Comparison of ENCODE assay signal across 1 cellular context in the genomic region with DNA sequence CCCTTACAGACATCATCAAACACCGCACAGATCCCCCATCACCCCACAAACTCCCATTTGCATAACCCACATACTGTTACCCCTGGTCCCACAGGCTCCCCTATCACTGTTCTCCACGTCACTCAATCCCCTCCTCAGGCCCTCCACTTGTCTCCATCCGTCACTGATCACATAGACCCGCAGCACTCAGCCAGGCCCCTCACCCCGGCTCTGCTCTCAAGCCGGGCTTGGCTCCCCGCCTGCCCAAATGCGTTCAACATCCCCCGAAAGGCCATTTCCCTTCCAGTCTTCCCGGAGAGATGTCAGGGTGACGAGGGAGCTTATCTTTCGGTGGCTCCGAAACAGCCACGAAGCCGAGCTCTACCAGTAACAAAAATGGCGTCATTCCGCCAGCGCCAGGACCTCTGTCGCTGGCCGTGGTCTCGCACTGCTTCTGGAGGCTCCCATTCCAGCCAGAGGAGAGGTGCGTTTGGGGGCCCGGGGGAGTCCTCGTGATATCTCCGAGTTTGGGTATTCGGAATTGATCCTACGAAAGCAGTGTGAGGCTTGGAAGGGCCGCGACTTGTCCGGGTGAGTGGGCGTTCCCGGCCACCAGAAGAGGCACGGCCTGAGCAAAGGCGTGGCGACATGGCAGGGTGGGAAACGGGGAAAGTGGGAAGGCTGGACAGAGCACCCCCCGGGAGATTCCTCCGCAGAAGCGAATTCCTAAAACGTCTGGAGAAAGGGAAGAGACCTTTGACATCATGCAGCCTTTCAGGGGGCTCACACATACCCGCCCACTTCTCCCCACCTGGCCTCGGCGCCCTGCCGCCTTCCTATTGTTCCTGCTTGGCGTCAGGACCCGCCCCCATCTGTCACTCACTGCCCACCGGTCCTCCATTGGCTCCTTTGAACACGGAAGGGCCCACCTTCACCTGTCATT.
A peak's percentile ranks its signal among the peaks of the same experiment; 100 is the strongest.
TF ChIP-seq lines count a peak whose summit lies in the region.

ZNF630 (minus strand) TSS at position 577 of the 922 bp plus-strand sequence. CDS start 4,754 bp downstream, outside the sequence.

TF ChIP-seq in K562, 482 proteins besides CTCF, POLR2A, EP300 and RAD21 (continued from another document and continues in another):
- TF ChIP-seq, protein P1, sequence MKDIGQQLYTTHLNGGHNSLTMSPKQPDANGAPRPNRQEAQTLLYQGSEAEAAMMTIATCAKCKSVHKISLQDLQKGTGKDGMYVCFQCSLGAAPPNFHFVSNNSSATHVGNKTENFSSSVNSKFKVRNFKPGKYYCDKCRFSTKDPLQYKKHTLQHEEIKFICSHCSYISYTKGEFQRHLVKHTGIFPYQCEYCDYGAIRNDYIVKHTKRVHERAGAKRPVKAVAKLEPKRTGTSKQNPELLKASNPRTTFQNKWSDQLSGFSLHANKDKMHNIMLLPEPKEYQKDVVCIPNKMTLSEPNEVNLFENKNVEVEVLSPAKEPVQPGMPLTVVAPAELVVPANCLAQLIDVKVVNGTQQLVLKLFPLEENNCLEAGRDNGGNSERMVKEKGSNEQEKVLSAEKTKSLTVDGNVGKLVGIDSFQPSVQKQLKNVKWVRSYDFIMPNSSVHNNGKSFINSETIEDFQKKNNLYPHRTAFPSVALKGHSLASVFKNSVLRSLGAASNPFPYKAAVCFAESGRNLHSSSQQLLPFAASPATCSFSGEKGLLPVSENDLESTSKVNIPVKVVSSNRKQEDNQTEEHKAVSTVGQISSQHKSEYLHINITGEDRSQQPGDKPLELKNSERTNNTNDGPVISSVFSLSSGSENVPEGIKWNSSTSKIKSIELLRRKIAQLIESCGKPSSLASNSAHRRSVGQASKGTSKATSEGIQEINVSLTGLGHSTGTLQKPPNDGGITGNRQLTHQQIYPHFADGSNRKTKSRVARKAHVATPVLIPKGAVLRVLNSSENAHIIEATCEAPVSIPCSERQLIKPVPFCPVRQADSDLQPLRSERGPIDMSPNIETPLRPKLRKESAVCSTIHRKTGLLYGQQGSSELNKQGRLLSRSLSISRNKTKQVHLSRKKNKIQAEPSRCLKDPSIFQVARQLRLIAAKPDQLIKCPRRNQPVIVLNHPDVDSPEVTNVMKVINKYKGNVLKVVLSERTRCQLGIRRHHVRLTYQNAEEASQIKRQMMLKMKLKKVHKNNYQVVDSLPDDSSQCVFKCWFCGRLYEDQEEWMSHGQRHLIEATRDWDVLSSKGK (CRISPR knock-in tag; IDR thresholded peaks at IDR 0.05) = no peak
- TF ChIP-seq SAFB2 (IDR thresholded peaks at IDR 0.05; ENCODE audit: borderline replicate concordance, low read depth, low read length, severe bottlenecking) = no peak
- no peak for TF ChIP-seq SIRT6 (IDR thresholded peaks at IDR 0.05; ENCODE audit: low read depth, low read length)
- no peak for TF ChIP-seq KDM5B (IDR thresholded peaks at IDR 0.05; ENCODE audit: insufficient replicate concordance, low read depth, low read length)
- no peak for TF ChIP-seq KLF13 (tag; IDR thresholded peaks at IDR 0.05; ENCODE audit: borderline replicate concordance, low read depth)
- TF ChIP-seq ZNF740 (CRISPR knock-in tag; IDR thresholded peaks at IDR 0.05) = no peak
- no peak for TF ChIP-seq ZNF740 (tag; IDR thresholded peaks at IDR 0.05)
- no peak for TF ChIP-seq NELFE (IDR thresholded peaks at IDR 0.05; ENCODE audit: insufficient read depth, insufficient read length)
- TF ChIP-seq ZNF586 (CRISPR knock-in tag; conservative IDR thresholded peaks at IDR 0.05) = no peak
- TF ChIP-seq, protein P2, sequence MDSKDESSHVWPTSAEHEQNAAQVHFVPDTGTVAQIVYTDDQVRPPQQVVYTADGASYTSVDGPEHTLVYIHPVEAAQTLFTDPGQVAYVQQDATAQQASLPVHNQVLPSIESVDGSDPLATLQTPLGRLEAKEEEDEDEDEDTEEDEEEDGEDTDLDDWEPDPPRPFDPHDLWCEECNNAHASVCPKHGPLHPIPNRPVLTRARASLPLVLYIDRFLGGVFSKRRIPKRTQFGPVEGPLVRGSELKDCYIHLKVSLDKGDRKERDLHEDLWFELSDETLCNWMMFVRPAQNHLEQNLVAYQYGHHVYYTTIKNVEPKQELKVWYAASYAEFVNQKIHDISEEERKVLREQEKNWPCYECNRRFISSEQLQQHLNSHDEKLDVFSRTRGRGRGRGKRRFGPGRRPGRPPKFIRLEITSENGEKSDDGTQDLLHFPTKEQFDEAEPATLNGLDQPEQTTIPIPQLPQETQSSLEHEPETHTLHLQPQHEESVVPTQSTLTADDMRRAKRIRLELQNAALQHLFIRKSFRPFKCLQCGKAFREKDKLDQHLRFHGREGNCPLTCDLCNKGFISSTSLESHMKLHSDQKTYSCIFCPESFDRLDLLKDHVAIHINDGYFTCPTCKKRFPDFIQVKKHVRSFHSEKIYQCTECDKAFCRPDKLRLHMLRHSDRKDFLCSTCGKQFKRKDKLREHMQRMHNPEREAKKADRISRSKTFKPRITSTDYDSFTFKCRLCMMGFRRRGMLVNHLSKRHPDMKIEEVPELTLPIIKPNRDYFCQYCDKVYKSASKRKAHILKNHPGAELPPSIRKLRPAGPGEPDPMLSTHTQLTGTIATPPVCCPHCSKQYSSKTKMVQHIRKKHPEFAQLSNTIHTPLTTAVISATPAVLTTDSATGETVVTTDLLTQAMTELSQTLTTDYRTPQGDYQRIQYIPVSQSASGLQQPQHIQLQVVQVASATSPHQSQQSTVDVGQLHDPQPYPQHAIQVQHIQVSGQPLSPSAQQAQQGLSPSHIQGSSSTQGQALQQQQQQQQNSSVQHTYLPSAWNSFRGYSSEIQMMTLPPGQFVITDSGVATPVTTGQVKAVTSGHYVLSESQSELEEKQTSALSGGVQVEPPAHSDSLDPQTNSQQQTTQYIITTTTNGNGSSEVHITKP (IDR thresholded peaks at IDR 0.05; ENCODE audit: partially characterized antibody) = peak; percentile 21
- TF ChIP-seq STAG1 (CRISPR knock-in tag; IDR thresholded peaks at IDR 0.05; ENCODE audit: borderline replicate concordance) = no peak
- no peak for TF ChIP-seq HDAC1 (IDR thresholded peaks at IDR 0.05)
- TF ChIP-seq MAFF (IDR thresholded peaks at IDR 0.05; ENCODE audit: low read length) = no peak
- no peak for TF ChIP-seq NONO (IDR thresholded peaks at IDR 0.05; ENCODE audit: low read depth in 2 of 2, low read length in 1 of 2)
- no peak for TF ChIP-seq BRCA1 (IDR thresholded peaks at IDR 0.05)
- TF ChIP-seq BRCA1 (CRISPR knock-in tag; IDR thresholded peaks at IDR 0.05) = no peak
- TF ChIP-seq ZNF507 (tag; conservative IDR thresholded peaks at IDR 0.05) = no peak
- TF ChIP-seq IRF2 (CRISPR knock-in tag; IDR thresholded peaks at IDR 0.05) = no peak
- TF ChIP-seq, protein P3, sequence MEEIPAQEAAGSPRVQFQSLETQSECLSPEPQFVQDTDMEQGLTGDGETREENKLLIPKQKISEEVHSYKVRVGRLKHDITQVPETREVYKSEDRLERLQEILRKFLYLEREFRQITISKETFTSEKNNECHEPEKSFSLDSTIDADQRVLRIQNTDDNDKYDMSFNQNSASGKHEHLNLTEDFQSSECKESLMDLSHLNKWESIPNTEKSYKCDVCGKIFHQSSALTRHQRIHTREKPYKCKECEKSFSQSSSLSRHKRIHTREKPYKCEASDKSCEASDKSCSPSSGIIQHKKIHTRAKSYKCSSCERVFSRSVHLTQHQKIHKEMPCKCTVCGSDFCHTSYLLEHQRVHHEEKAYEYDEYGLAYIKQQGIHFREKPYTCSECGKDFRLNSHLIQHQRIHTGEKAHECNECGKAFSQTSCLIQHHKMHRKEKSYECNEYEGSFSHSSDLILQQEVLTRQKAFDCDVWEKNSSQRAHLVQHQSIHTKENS (CRISPR knock-in tag; IDR thresholded peaks at IDR 0.05) = no peak
- no peak for TF ChIP-seq GTF2E2 (tag; IDR thresholded peaks at IDR 0.05)
- TF ChIP-seq TEAD2 (tag; IDR thresholded peaks at IDR 0.05) = no peak
- no peak for TF ChIP-seq BCL6 (CRISPR knock-in tag; IDR thresholded peaks at IDR 0.05)
- TF ChIP-seq ZSCAN32 (CRISPR knock-in tag; IDR thresholded peaks at IDR 0.05) = no peak
- TF ChIP-seq, protein P4, sequence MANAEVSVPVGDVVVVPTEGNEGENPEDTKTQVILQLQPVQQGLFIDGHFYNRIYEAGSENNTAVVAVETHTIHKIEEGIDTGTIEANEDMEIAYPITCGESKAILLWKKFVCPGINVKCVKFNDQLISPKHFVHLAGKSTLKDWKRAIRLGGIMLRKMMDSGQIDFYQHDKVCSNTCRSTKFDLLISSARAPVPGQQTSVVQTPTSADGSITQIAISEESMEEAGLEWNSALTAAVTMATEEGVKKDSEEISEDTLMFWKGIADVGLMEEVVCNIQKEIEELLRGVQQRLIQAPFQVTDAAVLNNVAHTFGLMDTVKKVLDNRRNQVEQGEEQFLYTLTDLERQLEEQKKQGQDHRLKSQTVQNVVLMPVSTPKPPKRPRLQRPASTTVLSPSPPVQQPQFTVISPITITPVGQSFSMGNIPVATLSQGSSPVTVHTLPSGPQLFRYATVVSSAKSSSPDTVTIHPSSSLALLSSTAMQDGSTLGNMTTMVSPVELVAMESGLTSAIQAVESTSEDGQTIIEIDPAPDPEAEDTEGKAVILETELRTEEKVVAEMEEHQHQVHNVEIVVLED (CRISPR knock-in tag; IDR thresholded peaks at IDR 0.05) = no peak
- no peak for TF ChIP-seq EP400 (IDR thresholded peaks at IDR 0.05)
- TF ChIP-seq, protein P5, sequence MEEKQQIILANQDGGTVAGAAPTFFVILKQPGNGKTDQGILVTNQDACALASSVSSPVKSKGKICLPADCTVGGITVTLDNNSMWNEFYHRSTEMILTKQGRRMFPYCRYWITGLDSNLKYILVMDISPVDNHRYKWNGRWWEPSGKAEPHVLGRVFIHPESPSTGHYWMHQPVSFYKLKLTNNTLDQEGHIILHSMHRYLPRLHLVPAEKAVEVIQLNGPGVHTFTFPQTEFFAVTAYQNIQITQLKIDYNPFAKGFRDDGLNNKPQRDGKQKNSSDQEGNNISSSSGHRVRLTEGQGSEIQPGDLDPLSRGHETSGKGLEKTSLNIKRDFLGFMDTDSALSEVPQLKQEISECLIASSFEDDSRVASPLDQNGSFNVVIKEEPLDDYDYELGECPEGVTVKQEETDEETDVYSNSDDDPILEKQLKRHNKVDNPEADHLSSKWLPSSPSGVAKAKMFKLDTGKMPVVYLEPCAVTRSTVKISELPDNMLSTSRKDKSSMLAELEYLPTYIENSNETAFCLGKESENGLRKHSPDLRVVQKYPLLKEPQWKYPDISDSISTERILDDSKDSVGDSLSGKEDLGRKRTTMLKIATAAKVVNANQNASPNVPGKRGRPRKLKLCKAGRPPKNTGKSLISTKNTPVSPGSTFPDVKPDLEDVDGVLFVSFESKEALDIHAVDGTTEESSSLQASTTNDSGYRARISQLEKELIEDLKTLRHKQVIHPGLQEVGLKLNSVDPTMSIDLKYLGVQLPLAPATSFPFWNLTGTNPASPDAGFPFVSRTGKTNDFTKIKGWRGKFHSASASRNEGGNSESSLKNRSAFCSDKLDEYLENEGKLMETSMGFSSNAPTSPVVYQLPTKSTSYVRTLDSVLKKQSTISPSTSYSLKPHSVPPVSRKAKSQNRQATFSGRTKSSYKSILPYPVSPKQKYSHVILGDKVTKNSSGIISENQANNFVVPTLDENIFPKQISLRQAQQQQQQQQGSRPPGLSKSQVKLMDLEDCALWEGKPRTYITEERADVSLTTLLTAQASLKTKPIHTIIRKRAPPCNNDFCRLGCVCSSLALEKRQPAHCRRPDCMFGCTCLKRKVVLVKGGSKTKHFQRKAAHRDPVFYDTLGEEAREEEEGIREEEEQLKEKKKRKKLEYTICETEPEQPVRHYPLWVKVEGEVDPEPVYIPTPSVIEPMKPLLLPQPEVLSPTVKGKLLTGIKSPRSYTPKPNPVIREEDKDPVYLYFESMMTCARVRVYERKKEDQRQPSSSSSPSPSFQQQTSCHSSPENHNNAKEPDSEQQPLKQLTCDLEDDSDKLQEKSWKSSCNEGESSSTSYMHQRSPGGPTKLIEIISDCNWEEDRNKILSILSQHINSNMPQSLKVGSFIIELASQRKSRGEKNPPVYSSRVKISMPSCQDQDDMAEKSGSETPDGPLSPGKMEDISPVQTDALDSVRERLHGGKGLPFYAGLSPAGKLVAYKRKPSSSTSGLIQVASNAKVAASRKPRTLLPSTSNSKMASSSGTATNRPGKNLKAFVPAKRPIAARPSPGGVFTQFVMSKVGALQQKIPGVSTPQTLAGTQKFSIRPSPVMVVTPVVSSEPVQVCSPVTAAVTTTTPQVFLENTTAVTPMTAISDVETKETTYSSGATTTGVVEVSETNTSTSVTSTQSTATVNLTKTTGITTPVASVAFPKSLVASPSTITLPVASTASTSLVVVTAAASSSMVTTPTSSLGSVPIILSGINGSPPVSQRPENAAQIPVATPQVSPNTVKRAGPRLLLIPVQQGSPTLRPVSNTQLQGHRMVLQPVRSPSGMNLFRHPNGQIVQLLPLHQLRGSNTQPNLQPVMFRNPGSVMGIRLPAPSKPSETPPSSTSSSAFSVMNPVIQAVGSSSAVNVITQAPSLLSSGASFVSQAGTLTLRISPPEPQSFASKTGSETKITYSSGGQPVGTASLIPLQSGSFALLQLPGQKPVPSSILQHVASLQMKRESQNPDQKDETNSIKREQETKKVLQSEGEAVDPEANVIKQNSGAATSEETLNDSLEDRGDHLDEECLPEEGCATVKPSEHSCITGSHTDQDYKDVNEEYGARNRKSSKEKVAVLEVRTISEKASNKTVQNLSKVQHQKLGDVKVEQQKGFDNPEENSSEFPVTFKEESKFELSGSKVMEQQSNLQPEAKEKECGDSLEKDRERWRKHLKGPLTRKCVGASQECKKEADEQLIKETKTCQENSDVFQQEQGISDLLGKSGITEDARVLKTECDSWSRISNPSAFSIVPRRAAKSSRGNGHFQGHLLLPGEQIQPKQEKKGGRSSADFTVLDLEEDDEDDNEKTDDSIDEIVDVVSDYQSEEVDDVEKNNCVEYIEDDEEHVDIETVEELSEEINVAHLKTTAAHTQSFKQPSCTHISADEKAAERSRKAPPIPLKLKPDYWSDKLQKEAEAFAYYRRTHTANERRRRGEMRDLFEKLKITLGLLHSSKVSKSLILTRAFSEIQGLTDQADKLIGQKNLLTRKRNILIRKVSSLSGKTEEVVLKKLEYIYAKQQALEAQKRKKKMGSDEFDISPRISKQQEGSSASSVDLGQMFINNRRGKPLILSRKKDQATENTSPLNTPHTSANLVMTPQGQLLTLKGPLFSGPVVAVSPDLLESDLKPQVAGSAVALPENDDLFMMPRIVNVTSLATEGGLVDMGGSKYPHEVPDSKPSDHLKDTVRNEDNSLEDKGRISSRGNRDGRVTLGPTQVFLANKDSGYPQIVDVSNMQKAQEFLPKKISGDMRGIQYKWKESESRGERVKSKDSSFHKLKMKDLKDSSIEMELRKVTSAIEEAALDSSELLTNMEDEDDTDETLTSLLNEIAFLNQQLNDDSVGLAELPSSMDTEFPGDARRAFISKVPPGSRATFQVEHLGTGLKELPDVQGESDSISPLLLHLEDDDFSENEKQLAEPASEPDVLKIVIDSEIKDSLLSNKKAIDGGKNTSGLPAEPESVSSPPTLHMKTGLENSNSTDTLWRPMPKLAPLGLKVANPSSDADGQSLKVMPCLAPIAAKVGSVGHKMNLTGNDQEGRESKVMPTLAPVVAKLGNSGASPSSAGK (IDR thresholded peaks at IDR 0.05) = no peak
- TF ChIP-seq RUNX1 (IDR thresholded peaks at IDR 0.05; ENCODE audit: low read depth) = no peak
- TF ChIP-seq ZNF57 (CRISPR knock-in tag; IDR thresholded peaks at IDR 0.05) = no peak
